8 cellular contexts compared by ENCODE assay signal in the genomic region with DNA sequence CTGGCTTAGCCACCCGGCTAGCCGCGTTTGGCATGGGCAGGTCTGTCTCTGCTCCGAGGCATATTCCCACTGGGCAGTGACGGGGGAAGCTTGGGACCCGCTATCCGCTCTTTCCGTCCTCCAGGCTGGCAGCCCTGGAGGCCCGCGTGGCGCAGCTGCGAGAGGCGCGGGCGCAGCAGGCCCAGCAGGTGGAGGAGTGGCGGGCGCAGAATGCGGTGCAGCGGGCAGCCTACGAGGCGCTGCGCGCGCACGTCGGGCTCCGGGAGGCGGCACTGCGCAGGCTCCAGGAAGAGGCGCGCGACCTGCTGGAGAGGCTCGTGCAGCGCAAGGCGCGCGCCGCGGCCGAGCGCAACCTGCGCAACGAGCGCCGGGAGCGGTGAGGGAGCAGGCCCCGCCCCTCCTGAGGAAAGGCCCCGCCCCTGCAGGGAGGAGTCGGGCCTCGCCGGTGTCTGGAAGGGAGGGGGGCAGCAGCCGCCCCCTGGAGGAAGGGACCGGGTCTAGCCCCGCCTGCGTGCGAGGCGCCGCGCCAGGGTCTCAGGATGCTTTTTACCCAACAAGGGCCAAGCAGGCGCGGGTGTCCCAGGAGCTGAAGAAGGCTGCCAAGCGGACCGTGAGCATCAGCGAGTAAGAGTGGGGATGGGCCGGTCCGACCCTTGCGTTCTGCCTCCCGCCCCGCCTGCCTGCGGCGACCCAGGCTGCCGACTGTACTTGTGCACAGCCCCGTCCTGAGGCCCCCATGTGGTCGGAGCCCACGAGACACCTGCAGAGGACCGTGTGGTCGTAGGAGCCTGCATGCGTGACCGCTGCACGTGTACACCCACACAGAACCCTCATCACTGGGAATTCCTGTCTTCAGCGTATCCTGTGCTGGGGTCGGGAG. TPM values are rescaled to one million over a fixed set of nuclear protein-coding genes. Genes with fewer than 3 reads are reported as not detected.
DNase-seq lines count a peak whose midpoint lies in the region; ATAC-seq and TF ChIP-seq lines count a peak whose summit lies in the region.

No MANE protein-coding gene starts in this region.

- H3K4me1 Mint-ChIP-seq in activated naive CD8-positive, alpha-beta T cell treated with anti-CD3 and anti-CD28 coated beads, Interleukin-2, amount 10 ng/mL, durations not matched to agents 7 days and 5 days, result peaks cover 12% of the 10 kb centered on the region

- POLR2A ChIA-PET in activated naive CD8-positive, alpha-beta T cell treated with anti-CD3 and anti-CD28 coated beads, Interleukin-2, amount 10 ng/mL, durations not matched to agents 7 days and 5 days (lab: Charles Lee), result interaction anchor here (0.9 to 1.4 kb wide), 3 partner anchors 9 to 96 kb away, joined by 3 to 5 read pairs (median 5); no protein-coding TSS in a partner anchor

- no peaks in the 10 kb centered on the region for H3K27me3 ChIP-seq in osteoblast (ENCODE audit: insufficient read depth, low read length)
- no peaks in the 10 kb centered on the region for H3K27me3 ChIP-seq in suprapubic skin

- no peaks in the 10 kb centered on the region for H3K79me2 ChIP-seq in osteoblast (ENCODE audit: insufficient read depth, low read length)

- H2AFZ ChIP-seq in osteoblast (ENCODE audit: low read length), result peak overlapping the region; percentile 70

- H3K27ac ChIP-seq in osteoblast (ENCODE audit: low read depth, low read length), result no peak overlapping the region
- peak overlapping the region; percentile 85 for H3K27ac ChIP-seq in suprapubic skin

- peaks cover 13% of the 10 kb centered on the region for H3K4me1 ChIP-seq in osteoblast (ENCODE audit: insufficient read depth, low read length)
- peaks cover 32% of the 10 kb centered on the region for H3K4me1 ChIP-seq in suprapubic skin

- H3K4me3 ChIP-seq in osteoblast (ENCODE audit: insufficient read depth, low read length) (peak overlapping the region; percentile 77), suprapubic skin (peak overlapping the region; percentile 48)

- peak; percentile 86 for ATAC-seq in activated naive CD8-positive, alpha-beta T cell treated with anti-CD3 and anti-CD28 coated beads, Interleukin-2, amount 10 ng/mL, durations not matched to agents 7 days and 5 days (ENCODE audit: low read depth)
- no peak for ATAC-seq in HG02610 (IDR thresholded peaks at IDR 0.05; ENCODE audit: unreplicated experiment)

- no peak overlapping the region for H3K27ac Mint-ChIP-seq in activated naive CD8-positive, alpha-beta T cell treated with anti-CD3 and anti-CD28 coated beads, Interleukin-2, amount 10 ng/mL, durations not matched to agents 7 days and 5 days

- H3K9me3 ChIP-seq in osteoblast (ENCODE audit: low read depth, low read length) (no peaks in the 10 kb centered on the region), suprapubic skin (no peaks in the 10 kb centered on the region)

- H3K27me3 Mint-ChIP-seq in activated naive CD8-positive, alpha-beta T cell treated with anti-CD3 and anti-CD28 coated beads, Interleukin-2, amount 10 ng/mL, durations not matched to agents 7 days and 5 days, result no peaks in the 10 kb centered on the region

- 42% methylated on average over 57 of the region's 82 CpGs for WGBS in suprapubic skin

- no peak for TF ChIP-seq EP300 in suprapubic skin (IDR thresholded peaks at IDR 0.05)

- peaks cover 6% of the 10 kb centered on the region for H4K20me1 ChIP-seq in osteoblast (ENCODE audit: insufficient read depth, low read length)

- TF ChIP-seq POLR2A in suprapubic skin (IDR thresholded peaks at IDR 0.05), result no peak

- intact Hi-C loops in head of caudate nucleus (cut with DNase I), result no loop called here

- H3K36me3 ChIP-seq in osteoblast (ENCODE audit: insufficient read depth, low read length) (peaks cover 11% of the 10 kb centered on the region), suprapubic skin (peaks cover 43% of the 10 kb centered on the region)

- DNase-seq in HT-29 (ENCODE audit: low spot score), result peak; percentile 97
- peak; percentile 85 for DNase-seq in SHP77 treated with DMSO at 0.1 percent for 48 hours (lab: John Stamatoyannopoulos, UW)
- peak; percentile 88 for DNase-seq in activated naive CD8-positive, alpha-beta T cell treated with anti-CD3 and anti-CD28 coated beads, Interleukin-2, amount 10 ng/mL, durations not matched to agents 7 days and 5 days
- peak; percentile 71 to 97 (median 92) for DNase-seq in head of caudate nucleus
- peak; percentile 99 for DNase-seq in osteoblast (ENCODE audit: insufficient read length, low spot score, missing footprints)
- DNase-seq in suprapubic skin (ENCODE audit: low spot score in 2 of 2), result peak in 1 of 2 donors; percentile 90

- H3K4me2 ChIP-seq in osteoblast (ENCODE audit: insufficient read depth, low read length), result peak overlapping the region; percentile 97

- peak; percentile 17 for TF ChIP-seq CTCF in GM12873 (IDR thresholded peaks at IDR 0.05; ENCODE audit: insufficient read depth, low read depth, low read length, missing control alignments)
- no peak for TF ChIP-seq CTCF in osteoblast (IDR thresholded peaks at IDR 0.05; ENCODE audit: extremely low read depth, low read depth, low read length)
- peak in 1 of 2 donors; percentile 32 for TF ChIP-seq CTCF in suprapubic skin (IDR thresholded peaks at IDR 0.05)

- H3K9me3 Mint-ChIP-seq in activated naive CD8-positive, alpha-beta T cell treated with anti-CD3 and anti-CD28 coated beads, Interleukin-2, amount 10 ng/mL, durations not matched to agents 7 days and 5 days, result no peaks in the 10 kb centered on the region

- H3K36me3 Mint-ChIP-seq in activated naive CD8-positive, alpha-beta T cell treated with anti-CD3 and anti-CD28 coated beads, Interleukin-2, amount 10 ng/mL, durations not matched to agents 7 days and 5 days, result peaks cover 28% of the 10 kb centered on the region

- no peak overlapping the region for H3K4me3 Mint-ChIP-seq in activated naive CD8-positive, alpha-beta T cell treated with anti-CD3 and anti-CD28 coated beads, Interleukin-2, amount 10 ng/mL, durations not matched to agents 7 days and 5 days

RNA-seq across cellular contexts. Expression of a gene that starts 7.9 kb away (rescaled TPM):
- 10.4 and 11.4 TPM in 2 replicates for total RNA-seq in HT-29 (2014; rRNA removed; shearing (Covaris generic))
- 100 to 1,000 TPM; 159 to 163 TPM for total RNA-seq in activated naive CD8-positive, alpha-beta T cell treated with anti-CD3 and anti-CD28 coated beads, Interleukin-2, amount 10 ng/mL, durations not matched to agents 7 days and 5 days
- total RNA-seq in osteoblast (11.9 and 12.4 TPM in 2 replicates), suprapubic skin (100 to 1,000 TPM in 2 of 4 donors, 10 to 100 TPM in 2; 81.9 to 231 (median 111) TPM)

RNA-seq across cellular contexts. Expression of a gene that starts 28.3 kb away (rescaled TPM):
- total RNA-seq in HT-29 (2014; rRNA removed; shearing (Covaris generic)), result 1,082 and 1,283 TPM in 2 replicates
- 1 to 10 TPM; 7.8 to 8.0 TPM for total RNA-seq in activated naive CD8-positive, alpha-beta T cell treated with anti-CD3 and anti-CD28 coated beads, Interleukin-2, amount 10 ng/mL, durations not matched to agents 7 days and 5 days
- total RNA-seq in osteoblast, result 25.3 and 25.7 TPM in 2 replicates
- total RNA-seq in suprapubic skin, result 10 to 100 TPM; 76.3 to 83.0 (median 79.4) TPM

Comparison
In these comparisons a context has a peak if more than half of its experiments do, and no peak if none do; other contexts are left out.
1. RNA of a gene that starts 28.3 kb away (total RNA-seq): 1,082 to 1,283 TPM in HT-29; 76.3 to 83.0 TPM in suprapubic skin, 25.3 to 25.7 TPM in osteoblast and 7.8 to 8.0 TPM in activated naive CD8-positive, alpha-beta T cell treated with anti-CD3 and anti-CD28 coated beads, Interleukin-2, amount 10 ng/mL, durations not matched to agents 7 days and 5 days; every median in the first group is over 10 times any median in the second.